Comparison of ENCODE assay signal across 9 cellular contexts in the genomic region with DNA sequence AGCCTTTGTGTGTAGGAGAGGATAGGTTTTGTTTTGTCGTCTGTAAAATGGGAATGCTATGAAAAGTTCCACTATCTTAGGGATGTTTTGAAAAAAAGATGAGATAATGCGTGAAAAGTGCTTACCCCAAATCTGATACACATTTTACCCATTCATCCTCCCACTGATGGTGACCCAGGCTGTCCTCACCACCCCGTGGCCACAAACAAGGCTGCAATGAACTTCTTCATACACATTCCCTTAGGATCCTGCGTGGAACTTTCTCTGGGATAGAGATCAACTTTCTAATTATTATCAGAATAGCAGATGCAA. TPM values are rescaled to one million over a fixed set of nuclear protein-coding genes. Genes with fewer than 3 reads are reported as not detected.
DNase-seq lines count a peak whose midpoint lies in the region; ATAC-seq, FAIRE-seq and TF ChIP-seq lines count a peak whose summit lies in the region.
"Had no signal": no experiment of that assay in that cellular context is flagged by ENCODE, and none has a peak within 500 bp of the region (broad histone marks: within the 10 kb centered on the region; RNA-seq: fewer than 3 reads in every experiment).

No MANE protein-coding gene starts in this region.

- no peak for ATAC-seq in GM18519 (IDR thresholded peaks at IDR 0.05; ENCODE audit: low FRiP score, unreplicated experiment)

- no peak for TF ChIP-seq CTCF in nephron progenitor cell (IDR thresholded peaks at IDR 0.05)

- FAIRE-seq in GM12891 (lab: Jason Lieb, UNC): no peak

- intact Hi-C loops in dendritic cell treated with granulocyte-macrophage colony-stimulating factor and Interleukin-4, amounts not matched to agents 40 ng/mL and 50 ng/mL, for 4 days (cut with micrococcal nuclease): loop anchor here (5.0 kb wide), 1 partner anchor 155 kb away; no protein-coding TSS in a partner anchor

- DNase-seq in nephron progenitor cell: no peak
- no peak for DNase-seq in NCI-H446 (lab: John Stamatoyannopoulos, UW)
- no peak for DNase-seq in GM12891 (ENCODE audit: insufficient read length, low spot score)
- no peak for DNase-seq in effector CD8-positive, alpha-beta T cell (lab: John Stamatoyannopoulos, UW)

- TF ChIP-seq POLR2A in GM12891 (IDR thresholded peaks at IDR 0.05; ENCODE audit: low read depth, low read length): no peak

- H4K20me1 ChIP-seq in BLaER1 treated with 17β-estradiol and CSF1 and Interleukin-3, amounts not matched to agents 10 nM and 100 nM: peaks cover 0 to 35% (median 0%) of the 10 kb centered on the region in 11 experiments; a peak in 7 of 22 replicates

- H3K27me3 Mint-ChIP-seq in IgD-negative memory B cell (peaks cover 31% of the 10 kb centered on the region), nephron progenitor cell (ENCODE audit: low read depth, poor library complexity) (peaks cover 61% of the 10 kb centered on the region)
- peaks cover 43% of the 10 kb centered on the region for H3K27me3 Mint-ChIP-seq in dendritic cell treated with granulocyte-macrophage colony-stimulating factor and Interleukin-4, amounts not matched to agents 40 ng/mL and 50 ng/mL, for 4 days

- H3K9ac ChIP-seq in BLaER1 treated with 17β-estradiol and CSF1 and Interleukin-3, amounts not matched to agents 10 nM and 100 nM: no peak overlapping the region

- H3K4me3 Mint-ChIP-seq in IgD-negative memory B cell: peak overlapping the region in 3 of 4 donors; percentile 54 to 65 (median 59)
- H3K4me3 Mint-ChIP-seq in dendritic cell treated with granulocyte-macrophage colony-stimulating factor and Interleukin-4, amounts not matched to agents 40 ng/mL and 50 ng/mL, for 4 days: peak overlapping the region; percentile 52
- peak overlapping the region; percentile 74 for H3K4me3 Mint-ChIP-seq in nephron progenitor cell

- no peaks in the 10 kb centered on the region for H3K36me3 ChIP-seq in BLaER1 treated with 17β-estradiol and CSF1 and Interleukin-3, amounts not matched to agents 10 nM and 100 nM

- no peak overlapping the region for H3K27ac ChIP-seq in BLaER1 treated with 17β-estradiol and CSF1 and Interleukin-3, amounts not matched to agents 10 nM and 100 nM
- H3K27ac ChIP-seq: epithelial cell of prostate had no signal

- H3K9me3 Mint-ChIP-seq in IgD-negative memory B cell: peaks cover 5 to 8% (median 6%) of the 10 kb centered on the region in 3 donors
- no peaks in the 10 kb centered on the region for H3K9me3 Mint-ChIP-seq in dendritic cell treated with granulocyte-macrophage colony-stimulating factor and Interleukin-4, amounts not matched to agents 40 ng/mL and 50 ng/mL, for 4 days
- peaks cover 14% of the 10 kb centered on the region for H3K9me3 Mint-ChIP-seq in nephron progenitor cell

- H3K36me3 Mint-ChIP-seq in IgD-negative memory B cell (no peaks in the 10 kb centered on the region), nephron progenitor cell (ENCODE audit: low read depth) (no peaks in the 10 kb centered on the region)
- no peaks in the 10 kb centered on the region for H3K36me3 Mint-ChIP-seq in dendritic cell treated with granulocyte-macrophage colony-stimulating factor and Interleukin-4, amounts not matched to agents 40 ng/mL and 50 ng/mL, for 4 days (ENCODE audit: low read depth)

- H3K4me1 Mint-ChIP-seq in IgD-negative memory B cell: peaks cover 0 to 8% (median 4%) of the 10 kb centered on the region in 3 donors
- peaks cover 5% of the 10 kb centered on the region for H3K4me1 Mint-ChIP-seq in dendritic cell treated with granulocyte-macrophage colony-stimulating factor and Interleukin-4, amounts not matched to agents 40 ng/mL and 50 ng/mL, for 4 days (ENCODE audit: low read depth)
- H3K4me1 Mint-ChIP-seq in nephron progenitor cell: no peaks in the 10 kb centered on the region

- H3K9me3 ChIP-seq in BLaER1 treated with 17β-estradiol and CSF1 and Interleukin-3, amounts not matched to agents 10 nM and 100 nM (replicated peaks in 1 of 11): peaks cover 0 to 10% (median 7%) of the 10 kb centered on the region in 11 experiments; a peak in 6 of 22 replicates

- peaks cover 5 to 8% (median 6%) of the 10 kb centered on the region in 10 experiments; a peak in 16 of 20 replicates for H3K4me1 ChIP-seq in BLaER1 treated with 17β-estradiol and CSF1 and Interleukin-3, amounts not matched to agents 10 nM and 100 nM

- H3K27ac Mint-ChIP-seq in IgD-negative memory B cell (no peak overlapping the region), nephron progenitor cell (no peak overlapping the region)
- H3K27ac Mint-ChIP-seq in dendritic cell treated with granulocyte-macrophage colony-stimulating factor and Interleukin-4, amounts not matched to agents 40 ng/mL and 50 ng/mL, for 4 days: no peak overlapping the region

- peak overlapping the region; percentile 83 to 97 (median 91); a peak in 18 of 22 replicates for H3K4me2 ChIP-seq in BLaER1 treated with 17β-estradiol and CSF1 and Interleukin-3, amounts not matched to agents 10 nM and 100 nM

- H3K27me3 ChIP-seq in BLaER1 treated with 17β-estradiol and CSF1 and Interleukin-3, amounts not matched to agents 10 nM and 100 nM: no peaks in the 10 kb centered on the region

- H3K4me3 ChIP-seq in BLaER1 treated with 17β-estradiol and CSF1 and Interleukin-3, amounts not matched to agents 10 nM and 100 nM: peak overlapping the region; percentile 53 to 74 (median 62); a peak in 18 of 20 replicates

TF ChIP-seq in GM12891, 5 proteins besides CTCF, POLR2A, EP300 and RAD21:
- TF ChIP-seq POLR2AphosphoS5 (IDR thresholded peaks at IDR 0.05; ENCODE audit: low read depth, low read length): no peak

RNA-seq across cellular contexts. Expression of gene OGDHL, which starts 0.4 kb away (rescaled TPM):
- not detected for polyA plus RNA-seq in IgD-negative memory B cell
- polyA plus RNA-seq in GM12891 (2012; ENCODE audit: low read depth, missing spikeins): 1.7 TPM
